Comparison of ENCODE assay signal across 8 cellular contexts in the genomic region with DNA sequence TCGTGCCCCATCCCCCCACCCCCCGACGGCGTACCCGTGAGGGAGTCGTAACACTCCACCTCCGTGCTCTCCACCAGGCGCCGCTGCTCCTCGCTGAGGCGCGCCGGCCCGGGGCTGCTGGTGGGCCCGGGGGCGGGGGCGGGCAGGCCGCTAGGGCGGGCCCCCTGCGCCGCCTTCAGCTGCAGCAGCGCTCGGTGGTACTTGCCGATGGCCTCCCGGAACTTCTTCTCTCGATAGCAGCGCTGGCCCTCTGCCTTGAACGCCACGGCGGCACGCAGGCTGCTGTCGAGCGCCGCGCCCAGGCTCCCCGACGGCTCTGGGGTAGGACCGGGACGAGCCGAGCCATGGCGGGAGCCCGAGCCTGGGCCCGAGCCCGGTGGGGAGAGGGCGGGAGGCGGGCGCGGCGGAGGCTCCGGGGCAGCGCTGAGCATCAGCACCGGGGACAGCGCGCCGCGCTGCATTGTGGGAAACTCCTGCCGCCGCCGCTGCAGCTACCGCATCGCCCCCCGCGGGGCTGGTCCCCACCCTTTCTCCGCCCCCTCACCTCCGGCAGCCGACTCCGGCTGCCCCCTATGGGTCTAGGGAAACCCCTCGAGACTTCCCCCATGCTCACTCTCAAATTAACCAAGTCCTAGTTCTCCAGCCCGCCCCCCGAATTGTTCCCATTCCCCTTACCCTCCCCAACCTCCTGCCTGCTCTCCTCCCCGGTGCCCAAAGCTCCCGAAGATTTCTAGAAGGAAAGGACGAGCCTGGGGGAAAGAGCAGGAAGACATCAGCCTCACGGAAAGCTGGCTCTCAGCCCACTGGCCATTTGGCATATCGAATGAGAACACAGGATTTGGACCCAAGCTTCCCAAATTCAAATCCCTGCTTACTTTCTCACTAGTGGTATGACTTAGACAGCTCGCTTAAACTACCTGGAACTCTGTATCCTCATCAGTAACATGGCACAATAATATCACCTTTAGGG. TPM values are rescaled to one million over a fixed set of nuclear protein-coding genes. Genes with fewer than 3 reads are reported as not detected.
DNase-seq lines count a peak whose midpoint lies in the region; ATAC-seq and TF ChIP-seq lines count a peak whose summit lies in the region.

A gene (minus strand): TSS at position 464 of the 970 bp plus-strand sequence. CDS start 3 bp downstream, at position 461.

- intact Hi-C loops in prostate gland (cut with DNase I), result no loop called here

- H3K4me3 ChIP-seq in GM06990 (replicated peaks; ENCODE audit: low read depth, low read length) (no peak within 1 kb of the TSS), neural cell (ENCODE audit: low read length) (peak within 1 kb of the TSS; percentile 71), prostate gland (peak within 1 kb of the TSS in 1 of 2 donors; percentile 3)

- no peaks in the 10 kb centered on the region for H3K79me2 ChIP-seq in neural cell (replicated peaks; ENCODE audit: insufficient read depth, low read length)

- peak within 1 kb of the TSS; percentile 65 for H2AFZ ChIP-seq in neural cell (ENCODE audit: low read depth, low read length)

- no peaks in the 10 kb centered on the region for H3F3A ChIP-seq in neural cell (ENCODE audit: insufficient read depth, low read length, poor library complexity, severe bottlenecking)

- H3K36me3 ChIP-seq in GM06990 (ENCODE audit: control insufficient read depth, insufficient read depth, low read length), result peaks cover 2% of the 10 kb centered on the region
- H3K36me3 ChIP-seq in neural cell (ENCODE audit: insufficient read depth, low read length), result no peaks in the 10 kb centered on the region
- H3K36me3 ChIP-seq in prostate gland, result no peaks in the 10 kb centered on the region

- H3K9me2 ChIP-seq in neural cell (ENCODE audit: insufficient read depth, low read length), result no peaks in the 10 kb centered on the region

- peak; percentile 6 for TF ChIP-seq RAD21 in neural cell (conservative IDR thresholded peaks at IDR 0.05)

- no peak for TF ChIP-seq POLR2A in prostate gland (IDR thresholded peaks at IDR 0.05)

- H3K9me3 ChIP-seq in neural cell (ENCODE audit: low read length), result no peaks in the 10 kb centered on the region
- no peaks in the 10 kb centered on the region for H3K9me3 ChIP-seq in prostate gland

- no peaks in the 10 kb centered on the region for H4K20me1 ChIP-seq in neural cell (ENCODE audit: insufficient read depth)

- DNase-seq in GM06990 (ENCODE audit: extremely low read depth, insufficient read length) (peak; percentile 54), caudate nucleus (lab: John Stamatoyannopoulos, UW) (peak in 32 of 61 donors; percentile 7 to 57 (median 24)), RKO (ENCODE audit: low spot score) (no peak), HK-2 (ENCODE audit: unreplicated experiment) (no peak), prostate gland (ENCODE audit: low spot score) (no peak)

- ATAC-seq in SK-N-SH treated with all-trans-retinoic acid at 6 μM for 48 hours (peak; percentile 56), GM18868 (IDR thresholded peaks at IDR 0.05; ENCODE audit: unreplicated experiment) (no peak)

- no peak within 1 kb of the TSS for H3K27ac ChIP-seq in caudate nucleus (ENCODE audit: low read depth, low read length)
- H3K27ac ChIP-seq in neural cell (ENCODE audit: low read length), result peak within 1 kb of the TSS; percentile 34
- no peak within 1 kb of the TSS for H3K27ac ChIP-seq in prostate gland

- peak within 1 kb of the TSS; percentile 44 for H3K4me2 ChIP-seq in neural cell (ENCODE audit: low read length)

- peak within 1 kb of the TSS; percentile 64 for H3K9ac ChIP-seq in neural cell (ENCODE audit: low read length)

- TF ChIP-seq EP300 in neural cell (conservative IDR thresholded peaks at IDR 0.05; ENCODE audit: poor library complexity, severe bottlenecking), result peak; percentile 12

- no peaks in the 10 kb centered on the region for H3K4me1 ChIP-seq in prostate gland (replicated peaks)

- TF ChIP-seq CTCF in GM06990 (IDR thresholded peaks at IDR 0.05; ENCODE audit: insufficient read depth, low read length, poor library complexity, severe bottlenecking) (no peak), neural cell (IDR thresholded peaks at IDR 0.05; ENCODE audit: poor library complexity, severe bottlenecking) (peak; percentile 32), prostate gland (IDR thresholded peaks at IDR 0.05) (no peak)

- 3% methylated on average over 74 of the region's 76 CpGs for WGBS in prostate gland

- H3K27me3 ChIP-seq in GM06990 (replicated peaks; ENCODE audit: control insufficient read depth, insufficient read depth, low read length), result no peaks in the 10 kb centered on the region; the same call in 1 of the 2 replicates
- peaks cover 14% of the 10 kb centered on the region for H3K27me3 ChIP-seq in neural cell (ENCODE audit: insufficient read depth, low read depth, low read length)
- peaks cover 7% of the 10 kb centered on the region for H3K27me3 ChIP-seq in prostate gland (replicated peaks; ENCODE audit: insufficient read depth)

TF ChIP-seq in SK-N-SH treated with all-trans-retinoic acid at 6 μM for 48 hours, 23 proteins besides CTCF, POLR2A, EP300 and RAD21:
- TF ChIP-seq ZNF8 (CRISPR knock-in tag; IDR thresholded peaks at IDR 0.05), result no peak
- no peak for TF ChIP-seq GLIS3 (CRISPR knock-in tag; IDR thresholded peaks at IDR 0.05)
- no peak for TF ChIP-seq TOX (CRISPR knock-in tag; IDR thresholded peaks at IDR 0.05; ENCODE audit: borderline replicate concordance)
- TF ChIP-seq ZNF565 (CRISPR knock-in tag; conservative IDR thresholded peaks at IDR 0.05; ENCODE audit: low read depth), result 0 out of 2 replicates have a peak, but pooled peaks have one; percentile 37
- peak; percentile 46; the same call in 1 of the 2 replicates for TF ChIP-seq ZFP3 (CRISPR knock-in tag; IDR thresholded peaks at IDR 0.05)
- no peak for TF ChIP-seq BACH2 (CRISPR knock-in tag; IDR thresholded peaks at IDR 0.05; ENCODE audit: borderline replicate concordance)
- no peak for TF ChIP-seq CSDC2 (CRISPR knock-in tag; IDR thresholded peaks at IDR 0.05)

TF ChIP-seq in neural cell, 6 proteins besides CTCF, POLR2A, EP300 and RAD21:
- TF ChIP-seq SMC3 (conservative IDR thresholded peaks at IDR 0.05; ENCODE audit: poor library complexity) (peak; percentile 19), POLR2AphosphoS5 (IDR thresholded peaks at IDR 0.05) (peak; percentile 74), EZH2 (IDR thresholded peaks at IDR 0.05; ENCODE audit: borderline replicate concordance, insufficient read depth, low read length, poor library complexity, severe bottlenecking) (no peak), TAF1 (IDR thresholded peaks at IDR 0.05; ENCODE audit: low read depth) (no peak), MXI1 (conservative IDR thresholded peaks at IDR 0.05; ENCODE audit: poor library complexity, severe bottlenecking) (no peak)
- TF ChIP-seq, protein P1, sequence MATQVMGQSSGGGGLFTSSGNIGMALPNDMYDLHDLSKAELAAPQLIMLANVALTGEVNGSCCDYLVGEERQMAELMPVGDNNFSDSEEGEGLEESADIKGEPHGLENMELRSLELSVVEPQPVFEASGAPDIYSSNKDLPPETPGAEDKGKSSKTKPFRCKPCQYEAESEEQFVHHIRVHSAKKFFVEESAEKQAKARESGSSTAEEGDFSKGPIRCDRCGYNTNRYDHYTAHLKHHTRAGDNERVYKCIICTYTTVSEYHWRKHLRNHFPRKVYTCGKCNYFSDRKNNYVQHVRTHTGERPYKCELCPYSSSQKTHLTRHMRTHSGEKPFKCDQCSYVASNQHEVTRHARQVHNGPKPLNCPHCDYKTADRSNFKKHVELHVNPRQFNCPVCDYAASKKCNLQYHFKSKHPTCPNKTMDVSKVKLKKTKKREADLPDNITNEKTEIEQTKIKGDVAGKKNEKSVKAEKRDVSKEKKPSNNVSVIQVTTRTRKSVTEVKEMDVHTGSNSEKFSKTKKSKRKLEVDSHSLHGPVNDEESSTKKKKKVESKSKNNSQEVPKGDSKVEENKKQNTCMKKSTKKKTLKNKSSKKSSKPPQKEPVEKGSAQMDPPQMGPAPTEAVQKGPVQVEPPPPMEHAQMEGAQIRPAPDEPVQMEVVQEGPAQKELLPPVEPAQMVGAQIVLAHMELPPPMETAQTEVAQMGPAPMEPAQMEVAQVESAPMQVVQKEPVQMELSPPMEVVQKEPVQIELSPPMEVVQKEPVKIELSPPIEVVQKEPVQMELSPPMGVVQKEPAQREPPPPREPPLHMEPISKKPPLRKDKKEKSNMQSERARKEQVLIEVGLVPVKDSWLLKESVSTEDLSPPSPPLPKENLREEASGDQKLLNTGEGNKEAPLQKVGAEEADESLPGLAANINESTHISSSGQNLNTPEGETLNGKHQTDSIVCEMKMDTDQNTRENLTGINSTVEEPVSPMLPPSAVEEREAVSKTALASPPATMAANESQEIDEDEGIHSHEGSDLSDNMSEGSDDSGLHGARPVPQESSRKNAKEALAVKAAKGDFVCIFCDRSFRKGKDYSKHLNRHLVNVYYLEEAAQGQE (IDR thresholded peaks at IDR 0.05; ENCODE audit: borderline replicate concordance), result peak; percentile 36
TF ChIP-seq in neural cell: peak in this region for 3.

RNA-seq across cellular contexts. Expression of the gene that starts here (rescaled TPM):
- polyA plus RNA-seq in neural cell, result 111 and 132 TPM in 2 replicates
- polyA minus RNA-seq in neural cell, result 25.4 and 25.8 TPM in 2 replicates
- not detected for total RNA-seq in prostate gland

Comparison
In these comparisons a context has a peak if more than half of its experiments do, and no peak if none do; other contexts are left out.
1. DNase-seq: peak in GM06990 (single experiment) and caudate nucleus (32 of 61); none in RKO (single experiment), HK-2 (single experiment) and prostate gland (single experiment).